In genomic region chr11:46690702-46691101, GRCh38 we compare ENCODE assay signal across 19 cellular contexts. TPM values are rescaled to one million over a fixed set of nuclear protein-coding genes. Genes with fewer than 3 reads are reported as not detected.
DNase-seq lines count a peak whose midpoint lies in the region; ATAC-seq and TF ChIP-seq lines count a peak whose summit lies in the region.
"Had no signal": no experiment of that assay in that cellular context is flagged by ENCODE, and none has a peak within 500 bp of the region (broad histone marks: within the 10 kb centered on the region; RNA-seq: fewer than 3 reads in every experiment).

No MANE protein-coding gene starts in this region.

- WGBS in ovary, 3 donors = 95 to 97% (median 96%) methylated on average over 1 of the region's 1 CpG

- H3K9me3 Mint-ChIP-seq in activated CD8-positive, alpha-beta T cell treated with anti-CD3 and anti-CD28 coated beads for 36 hours = no peaks in the 10 kb centered on the region
- H3K9me3 Mint-ChIP-seq in activated CD8-positive, alpha-beta T cell treated with anti-CD3 and anti-CD28 coated beads, Interleukin-2, amount 10 ng/mL, durations not matched to agents 7 days and 5 days (ENCODE audit: insufficient read depth) = no peaks in the 10 kb centered on the region
- H3K9me3 Mint-ChIP-seq in CD4-positive, alpha-beta memory T cell = no peaks in the 10 kb centered on the region
- H3K9me3 Mint-ChIP-seq in activated T-helper 1 cell treated with anti-CD3 and anti-CD28 coated beads, Interleukin-12 subunit alpha, Interleukin-12 subunit beta, Interleukin-2, Interleukin-4 antibody, amounts not matched to agents 30 ng/mL and 10 ng/mL and 1 ng/mL, durations not matched to agents 14 hours and 24 hours and 36 hours = no peaks in the 10 kb centered on the region
- H3K9me3 Mint-ChIP-seq in progenitor cell of endocrine pancreas (ENCODE audit: low read depth) = no peaks in the 10 kb centered on the region
- H3K9me3 Mint-ChIP-seq: HFFc6 had no signal

- H3K4me3 ChIP-seq in CD4-positive, alpha-beta memory T cell (ENCODE audit: low read length in 2 of 2) = no peak overlapping the region
- H3K4me3 ChIP-seq in ovary = no peak overlapping the region
- H3K4me3 ChIP-seq: PC-9, SJSA1 had no signal

- H3K36me3 Mint-ChIP-seq in activated CD8-positive, alpha-beta T cell treated with anti-CD3 and anti-CD28 coated beads for 36 hours (ENCODE audit: low read depth) = peaks cover 7% of the 10 kb centered on the region
- peaks cover 40% of the 10 kb centered on the region for H3K36me3 Mint-ChIP-seq in activated CD8-positive, alpha-beta T cell treated with anti-CD3 and anti-CD28 coated beads, Interleukin-2, amount 10 ng/mL, durations not matched to agents 7 days and 5 days (ENCODE audit: low read depth)
- H3K36me3 Mint-ChIP-seq in CD4-positive, alpha-beta memory T cell = peaks cover 32 to 52% of the 10 kb centered on the region in 2 donors
- peaks cover 25% of the 10 kb centered on the region for H3K36me3 Mint-ChIP-seq in activated T-helper 1 cell treated with anti-CD3 and anti-CD28 coated beads, Interleukin-12 subunit alpha, Interleukin-12 subunit beta, Interleukin-2, Interleukin-4 antibody, amounts not matched to agents 30 ng/mL and 10 ng/mL and 1 ng/mL, durations not matched to agents 14 hours and 24 hours and 36 hours (ENCODE audit: low read depth)
- H3K36me3 Mint-ChIP-seq in progenitor cell of endocrine pancreas (ENCODE audit: insufficient read depth) = peaks cover 10% of the 10 kb centered on the region

- H3K36me3 ChIP-seq in CD4-positive, alpha-beta memory T cell (ENCODE audit: insufficient read depth, low read length) = peaks cover 45% of the 10 kb centered on the region
- no peaks in the 10 kb centered on the region for H3K36me3 ChIP-seq in ovary
- H3K36me3 ChIP-seq: BE2C had no signal

- H3K9me3 ChIP-seq in CD4-positive, alpha-beta memory T cell (ENCODE audit: control insufficient read depth in 1 of 2, low read length in 2 of 2) = no peaks in the 10 kb centered on the region
- H3K9me3 ChIP-seq in ovary = no peaks in the 10 kb centered on the region
- H3K9me3 ChIP-seq: BE2C, SJSA1 had no signal

- H3K27me3 ChIP-seq in CD4-positive, alpha-beta memory T cell (ENCODE audit: insufficient read depth, low read length) = no peaks in the 10 kb centered on the region
- H3K27me3 ChIP-seq in ovary = no peaks in the 10 kb centered on the region
- H3K27me3 ChIP-seq: BE2C, SJSA1 had no signal

- H3K27me3 Mint-ChIP-seq in activated CD8-positive, alpha-beta T cell treated with anti-CD3 and anti-CD28 coated beads for 36 hours = no peaks in the 10 kb centered on the region
- H3K27me3 Mint-ChIP-seq in activated CD8-positive, alpha-beta T cell treated with anti-CD3 and anti-CD28 coated beads, Interleukin-2, amount 10 ng/mL, durations not matched to agents 7 days and 5 days (ENCODE audit: low read depth) = no peaks in the 10 kb centered on the region
- H3K27me3 Mint-ChIP-seq in CD4-positive, alpha-beta memory T cell = no peaks in the 10 kb centered on the region
- no peaks in the 10 kb centered on the region for H3K27me3 Mint-ChIP-seq in activated T-helper 1 cell treated with anti-CD3 and anti-CD28 coated beads, Interleukin-12 subunit alpha, Interleukin-12 subunit beta, Interleukin-2, Interleukin-4 antibody, amounts not matched to agents 30 ng/mL and 10 ng/mL and 1 ng/mL, durations not matched to agents 14 hours and 24 hours and 36 hours (ENCODE audit: insufficient read depth)
- no peaks in the 10 kb centered on the region for H3K27me3 Mint-ChIP-seq in progenitor cell of endocrine pancreas

- H3K27ac Mint-ChIP-seq in activated CD8-positive, alpha-beta T cell treated with anti-CD3 and anti-CD28 coated beads for 36 hours = peak overlapping the region; percentile 45
- H3K27ac Mint-ChIP-seq in activated CD8-positive, alpha-beta T cell treated with anti-CD3 and anti-CD28 coated beads, Interleukin-2, amount 10 ng/mL, durations not matched to agents 7 days and 5 days = no peak overlapping the region
- peak overlapping the region; percentile 4 to 64 (median 36) for H3K27ac Mint-ChIP-seq in CD4-positive, alpha-beta memory T cell
- H3K27ac Mint-ChIP-seq in activated T-helper 1 cell treated with anti-CD3 and anti-CD28 coated beads, Interleukin-12 subunit alpha, Interleukin-12 subunit beta, Interleukin-2, Interleukin-4 antibody, amounts not matched to agents 30 ng/mL and 10 ng/mL and 1 ng/mL, durations not matched to agents 14 hours and 24 hours and 36 hours = peak overlapping the region; percentile 56
- peak overlapping the region; percentile 55 for H3K27ac Mint-ChIP-seq in progenitor cell of endocrine pancreas
- H3K27ac Mint-ChIP-seq: HFFc6 had no signal

- POLR2A ChIA-PET in activated CD8-positive, alpha-beta T cell treated with anti-CD3 and anti-CD28 coated beads for 36 hours (lab: Charles Lee) = interaction anchor here (1.4 to 1.7 kb wide), 2 partner anchors 16 kb away, joined by 3 to 5 read pairs; no protein-coding TSS in a partner anchor
- POLR2A ChIA-PET in activated CD8-positive, alpha-beta T cell treated with anti-CD3 and anti-CD28 coated beads, Interleukin-2, amount 10 ng/mL, durations not matched to agents 7 days and 5 days (lab: Charles Lee) = interaction anchor here (0.7 to 1.9 kb wide), 2 partner anchors 10 to 110 kb away, joined by 3 to 8 read pairs; partner anchors contain the start of genes ARHGAP1 and ZNF408
- POLR2A ChIA-PET in CD4-positive, alpha-beta memory T cell (lab: Charles Lee; ENCODE audit: partially characterized antibody) = interaction anchor here (1.5 kb wide), 1 partner anchor 20 kb away, joined by 4 read pairs; no protein-coding TSS in a partner anchor

- DNase-seq in activated CD8-positive, alpha-beta T cell treated with anti-CD3 and anti-CD28 coated beads for 36 hours = no peak
- DNase-seq in activated CD8-positive, alpha-beta T cell treated with anti-CD3 and anti-CD28 coated beads, Interleukin-2, amount 10 ng/mL, durations not matched to agents 7 days and 5 days = no peak
- no peak for DNase-seq in CD4-positive, alpha-beta memory T cell
- no peak for DNase-seq in activated T-helper 1 cell treated with anti-CD3 and anti-CD28 coated beads, Interleukin-12 subunit alpha, Interleukin-12 subunit beta, Interleukin-2, Interleukin-4 antibody, amounts not matched to agents 30 ng/mL and 10 ng/mL and 1 ng/mL, durations not matched to agents 14 hours and 24 hours and 36 hours (ENCODE audit: low spot score)
- DNase-seq in progenitor cell of endocrine pancreas (ENCODE audit: low spot score, unreplicated experiment) (no peak), ovary (no peak)
- DNase-seq: BE2C, DND-41, HFFc6, KBM-7, NCI-H1436, NCI-H2029 treated with DMSO at 0.1 percent for 48 hours, NCI-H2171, NCI-H526, PC-9 had no signal

- H3K4me1 ChIP-seq in CD4-positive, alpha-beta memory T cell (ENCODE audit: insufficient read depth, low read length) = peaks cover 9% of the 10 kb centered on the region
- H3K4me1 ChIP-seq in ovary (ENCODE audit: insufficient read depth) = peaks cover under 1% of the 10 kb centered on the region
- H3K4me1 ChIP-seq: BE2C, SJSA1 had no signal

- TF ChIP-seq POLR2A in ovary (IDR thresholded peaks at IDR 0.05) = no peak

- no peak overlapping the region for H3K27ac ChIP-seq in CD4-positive, alpha-beta memory T cell (ENCODE audit: low read depth, low read length)
- H3K27ac ChIP-seq in ovary = no peak overlapping the region
- H3K27ac ChIP-seq: PC-9, SJSA1 had no signal

- H3K4me3 Mint-ChIP-seq in activated CD8-positive, alpha-beta T cell treated with anti-CD3 and anti-CD28 coated beads for 36 hours = no peak overlapping the region
- no peak overlapping the region for H3K4me3 Mint-ChIP-seq in activated CD8-positive, alpha-beta T cell treated with anti-CD3 and anti-CD28 coated beads, Interleukin-2, amount 10 ng/mL, durations not matched to agents 7 days and 5 days
- no peak overlapping the region for H3K4me3 Mint-ChIP-seq in CD4-positive, alpha-beta memory T cell
- no peak overlapping the region for H3K4me3 Mint-ChIP-seq in activated T-helper 1 cell treated with anti-CD3 and anti-CD28 coated beads, Interleukin-12 subunit alpha, Interleukin-12 subunit beta, Interleukin-2, Interleukin-4 antibody, amounts not matched to agents 30 ng/mL and 10 ng/mL and 1 ng/mL, durations not matched to agents 14 hours and 24 hours and 36 hours
- no peak overlapping the region for H3K4me3 Mint-ChIP-seq in progenitor cell of endocrine pancreas (ENCODE audit: low read depth)
- H3K4me3 Mint-ChIP-seq: HFFc6 had no signal

- CTCF ChIA-PET in activated CD8-positive, alpha-beta T cell treated with anti-CD3 and anti-CD28 coated beads for 36 hours (lab: Charles Lee) = no interaction called here
- CTCF ChIA-PET in activated CD8-positive, alpha-beta T cell treated with anti-CD3 and anti-CD28 coated beads, Interleukin-2, amount 10 ng/mL, durations not matched to agents 7 days and 5 days (lab: Charles Lee) = no interaction called here
- CTCF ChIA-PET in CD4-positive, alpha-beta memory T cell (lab: Charles Lee; ENCODE audit: partially characterized antibody) = no interaction called here

- no peak for ATAC-seq in activated CD8-positive, alpha-beta T cell treated with anti-CD3 and anti-CD28 coated beads for 36 hours
- ATAC-seq in activated CD8-positive, alpha-beta T cell treated with anti-CD3 and anti-CD28 coated beads, Interleukin-2, amount 10 ng/mL, durations not matched to agents 7 days and 5 days = no peak
- ATAC-seq in GM21786 (IDR thresholded peaks at IDR 0.05; ENCODE audit: unreplicated experiment) (no peak), GM19328 (IDR thresholded peaks at IDR 0.05; ENCODE audit: unreplicated experiment) (no peak)

- H3K4me1 Mint-ChIP-seq in activated CD8-positive, alpha-beta T cell treated with anti-CD3 and anti-CD28 coated beads for 36 hours (ENCODE audit: low read depth) = peaks cover 3% of the 10 kb centered on the region
- H3K4me1 Mint-ChIP-seq in activated CD8-positive, alpha-beta T cell treated with anti-CD3 and anti-CD28 coated beads, Interleukin-2, amount 10 ng/mL, durations not matched to agents 7 days and 5 days (ENCODE audit: low read depth) = peaks cover 10% of the 10 kb centered on the region
- peaks cover 7 to 25% (median 16%) of the 10 kb centered on the region in 4 donors for H3K4me1 Mint-ChIP-seq in CD4-positive, alpha-beta memory T cell
- H3K4me1 Mint-ChIP-seq in activated T-helper 1 cell treated with anti-CD3 and anti-CD28 coated beads, Interleukin-12 subunit alpha, Interleukin-12 subunit beta, Interleukin-2, Interleukin-4 antibody, amounts not matched to agents 30 ng/mL and 10 ng/mL and 1 ng/mL, durations not matched to agents 14 hours and 24 hours and 36 hours (ENCODE audit: low read depth) = peaks cover 5% of the 10 kb centered on the region
- no peaks in the 10 kb centered on the region for H3K4me1 Mint-ChIP-seq in progenitor cell of endocrine pancreas (ENCODE audit: low read depth)

- no peak for TF ChIP-seq EP300 in ovary (IDR thresholded peaks at IDR 0.05)

- intact Hi-C loops in activated CD8-positive, alpha-beta T cell treated with anti-CD3 and anti-CD28 coated beads for 36 hours (cut with micrococcal nuclease) = no loop called here
- intact Hi-C loops in CD4-positive, alpha-beta memory T cell (cut with micrococcal nuclease) = no loop called here
- intact Hi-C loops in activated T-helper 1 cell treated with anti-CD3 and anti-CD28 coated beads, Interleukin-12 subunit alpha, Interleukin-12 subunit beta, Interleukin-2, Interleukin-4 antibody, amounts not matched to agents 30 ng/mL and 10 ng/mL and 1 ng/mL, durations not matched to agents 14 hours and 24 hours and 36 hours (cut with micrococcal nuclease) = no loop called here
- intact Hi-C loops in ovary (cut with DNase I) = no loop called here

- no peak for TF ChIP-seq CTCF in activated CD8-positive, alpha-beta T cell treated with anti-CD3 and anti-CD28 coated beads for 36 hours (IDR thresholded peaks at IDR 0.05)
- TF ChIP-seq CTCF in progenitor cell of endocrine pancreas (IDR thresholded peaks at IDR 0.05; ENCODE audit: unreplicated experiment) (no peak), ovary (IDR thresholded peaks at IDR 0.05) (no peak)

RNA-seq across cellular contexts. Expression of gene ARHGAP1, which starts 9.7 kb away (rescaled TPM):
- total RNA-seq in activated CD8-positive, alpha-beta T cell treated with anti-CD3 and anti-CD28 coated beads for 36 hours = 10 to 100 TPM; 32.7 to 34.5 TPM
- total RNA-seq in activated CD8-positive, alpha-beta T cell treated with anti-CD3 and anti-CD28 coated beads, Interleukin-2, amount 10 ng/mL, durations not matched to agents 7 days and 5 days = 10 to 100 TPM; 69.1 to 71.3 TPM
- 10 to 100 TPM; 61.3 to 72.2 TPM for total RNA-seq in CD4-positive, alpha-beta memory T cell
- 10 to 100 TPM; 39.0 to 85.8 TPM for polyA plus RNA-seq in CD4-positive, alpha-beta memory T cell
- total RNA-seq in activated T-helper 1 cell treated with anti-CD3 and anti-CD28 coated beads, Interleukin-12 subunit alpha, Interleukin-12 subunit beta, Interleukin-2, Interleukin-4 antibody, amounts not matched to agents 30 ng/mL and 10 ng/mL and 1 ng/mL, durations not matched to agents 14 hours and 24 hours and 36 hours = 69.8 and 71.7 TPM in 2 replicates
- total RNA-seq in progenitor cell of endocrine pancreas (39.0 and 39.8 TPM in 2 replicates), ovary (10 to 100 TPM; 24.1 to 95.9 (median 74.9) TPM)
- polyA plus RNA-seq in ovary = 10 to 100 TPM; 36.2 to 50.7 TPM

RNA-seq across cellular contexts. Expression of gene ZNF408, which starts 10.1 kb away (rescaled TPM):
- 1 to 10 TPM; 9.2 to 9.7 TPM for total RNA-seq in activated CD8-positive, alpha-beta T cell treated with anti-CD3 and anti-CD28 coated beads for 36 hours
- 10 to 100 TPM; 15.8 to 16.1 TPM for total RNA-seq in activated CD8-positive, alpha-beta T cell treated with anti-CD3 and anti-CD28 coated beads, Interleukin-2, amount 10 ng/mL, durations not matched to agents 7 days and 5 days
- total RNA-seq in CD4-positive, alpha-beta memory T cell = 10 to 100 TPM; 18.9 to 20.0 TPM
- polyA plus RNA-seq in CD4-positive, alpha-beta memory T cell = 10 to 100 TPM in 1 of 2 donors, 1 to 10 TPM in 1; 5.7 to 12.7 TPM
- 12.9 and 13.9 TPM in 2 replicates for total RNA-seq in activated T-helper 1 cell treated with anti-CD3 and anti-CD28 coated beads, Interleukin-12 subunit alpha, Interleukin-12 subunit beta, Interleukin-2, Interleukin-4 antibody, amounts not matched to agents 30 ng/mL and 10 ng/mL and 1 ng/mL, durations not matched to agents 14 hours and 24 hours and 36 hours
- 11.6 and 13.7 TPM in 2 replicates for total RNA-seq in progenitor cell of endocrine pancreas
- 10 to 100 TPM in 1 of 7 donors, 1 to 10 TPM in 6; 4.7 to 11.6 (median 7.8) TPM for total RNA-seq in ovary
- polyA plus RNA-seq in ovary = 1 to 10 TPM; 1.4 to 8.0 TPM

RNA-seq across cellular contexts. Expression of gene F2, which starts 28.3 kb away (rescaled TPM):
- total RNA-seq in activated CD8-positive, alpha-beta T cell treated with anti-CD3 and anti-CD28 coated beads for 36 hours = not detected
- total RNA-seq in activated CD8-positive, alpha-beta T cell treated with anti-CD3 and anti-CD28 coated beads, Interleukin-2, amount 10 ng/mL, durations not matched to agents 7 days and 5 days = under 1 TPM in 1 of 2 experiments, not detected in 1; 0.16 TPM
- not detected for total RNA-seq in CD4-positive, alpha-beta memory T cell
- polyA plus RNA-seq in CD4-positive, alpha-beta memory T cell = not detected
- total RNA-seq in activated T-helper 1 cell treated with anti-CD3 and anti-CD28 coated beads, Interleukin-12 subunit alpha, Interleukin-12 subunit beta, Interleukin-2, Interleukin-4 antibody, amounts not matched to agents 30 ng/mL and 10 ng/mL and 1 ng/mL, durations not matched to agents 14 hours and 24 hours and 36 hours = not detected in 2 replicates
- total RNA-seq in progenitor cell of endocrine pancreas = 21.8 and 22.8 TPM in 2 replicates
- total RNA-seq in ovary = under 1 TPM in 4 of 7 donors, not detected in 3; 0.12 to 1.00 (median 0.37) TPM
- under 1 TPM; 0.10 to 0.30 TPM for polyA plus RNA-seq in ovary
- total RNA-seq: G401, HFFc6, PC-9, SJSA1 had no signal

Comparison
In these comparisons a context has a peak if more than half of its experiments do, and no peak if none do; other contexts are left out.
1. RNA of gene F2, which starts 28.3 kb away (total RNA-seq): 21.8 to 22.8 TPM in progenitor cell of endocrine pancreas; 0.16 TPM in activated CD8-positive, alpha-beta T cell treated with anti-CD3 and anti-CD28 coated beads, Interleukin-2, amount 10 ng/mL, durations not matched to agents 7 days and 5 days, 0.12 to 1.00 TPM in ovary, not detected in activated CD8-positive, alpha-beta T cell treated with anti-CD3 and anti-CD28 coated beads for 36 hours, not detected in CD4-positive, alpha-beta memory T cell and not detected in activated T-helper 1 cell treated with anti-CD3 and anti-CD28 coated beads, Interleukin-12 subunit alpha, Interleukin-12 subunit beta, Interleukin-2, Interleukin-4 antibody, amounts not matched to agents 30 ng/mL and 10 ng/mL and 1 ng/mL, durations not matched to agents 14 hours and 24 hours and 36 hours; every median in the first group is over 10 times any median in the second.